ENCODE assay signal across 9 cellular contexts in genomic region chr9:129203556-129203909, GRCh38. TPM values are rescaled to one million over a fixed set of nuclear protein-coding genes. Genes with fewer than 3 reads are reported as not detected.
DNase-seq lines count a peak whose midpoint lies in the region; ATAC-seq, FAIRE-seq and TF ChIP-seq lines count a peak whose summit lies in the region.
"Had no signal": no experiment of that assay in that cellular context is flagged by ENCODE, and none has a peak within 500 bp of the region (broad histone marks: within the 10 kb centered on the region; RNA-seq: fewer than 3 reads in every experiment).

No MANE protein-coding gene starts in this region.

- no peak for FAIRE-seq in urothelium cell line (lab: Jason Lieb, UNC)

- H3K36me3 ChIP-seq in HCT116 (ENCODE audit: control insufficient read depth in 1 of 2, insufficient read depth in 2 of 2, low read length in 2 of 2) (no peaks in the 10 kb centered on the region), iPS-18a (ENCODE audit: control insufficient read depth, low read depth, low read length) (no peaks in the 10 kb centered on the region), spleen (no peaks in the 10 kb centered on the region), mucosa of descending colon (ENCODE audit: low read depth) (no peaks in the 10 kb centered on the region)
- H3K36me3 ChIP-seq: SJCRH30 had no signal

- H3K4me3 Mint-ChIP-seq in activated CD8-positive, alpha-beta T cell treated with anti-CD3 and anti-CD28 coated beads for 36 hours: peak overlapping the region; percentile 69

- H3K4me1 ChIP-seq in HCT116 (ENCODE audit: control insufficient read depth in 1 of 2, insufficient read depth in 2 of 2, low read length in 2 of 2): peaks cover 22 to 38% of the 10 kb centered on the region in 2 experiments
- H3K4me1 ChIP-seq in iPS-18a (ENCODE audit: control insufficient read depth, low read depth, low read length): peaks cover 9% of the 10 kb centered on the region
- H3K4me1 ChIP-seq in spleen: peaks cover 0 to 32% (median 12%) of the 10 kb centered on the region in 6 donors
- no peaks in the 10 kb centered on the region for H3K4me1 ChIP-seq in mucosa of descending colon (ENCODE audit: low read depth)
- H3K4me1 ChIP-seq: SJCRH30 had no signal

- no peak for TF ChIP-seq POLR2A in HCT116 (IDR thresholded peaks at IDR 0.05; ENCODE audit: borderline replicate concordance, extremely low read depth, insufficient read depth, insufficient read length)
- TF ChIP-seq POLR2A in spleen (IDR thresholded peaks at IDR 0.05): no peak

- BruUV-seq in HCT116 (replicated peaks; lab: Mats Ljungman, UMichigan): no TSS peak

- CTCF ChIA-PET in HCT116 (lab: Charles Lee): no interaction called here
- CTCF ChIA-PET in activated CD8-positive, alpha-beta T cell treated with anti-CD3 and anti-CD28 coated beads for 36 hours (lab: Charles Lee): no interaction called here

- H3K4me3 ChIP-seq in HCT116 (replicated peaks in 1 of 2; ENCODE audit: low read depth in 1 of 2, low read length in 2 of 2) (peak overlapping the region; percentile 51 to 64), iPS-18a (ENCODE audit: low read length) (peak overlapping the region; percentile 82), spleen (peak overlapping the region in 6 of 8 donors; percentile 42 to 81 (median 52)), mucosa of descending colon (no peak overlapping the region)

- peaks cover 28% of the 10 kb centered on the region for H3K4me1 Mint-ChIP-seq in activated CD8-positive, alpha-beta T cell treated with anti-CD3 and anti-CD28 coated beads for 36 hours (ENCODE audit: low read depth)

- no peak for TF ChIP-seq RAD21 in HCT116 (IDR thresholded peaks at IDR 0.05; ENCODE audit: low read depth)

- peaks cover 3% of the 10 kb centered on the region for H3K36me3 Mint-ChIP-seq in activated CD8-positive, alpha-beta T cell treated with anti-CD3 and anti-CD28 coated beads for 36 hours (ENCODE audit: low read depth)

- H3K27me3 ChIP-seq in HCT116 (ENCODE audit: insufficient read depth, low read length): no peaks in the 10 kb centered on the region
- H3K27me3 ChIP-seq in iPS-18a (ENCODE audit: control insufficient read depth, insufficient read depth, low read length): peaks cover 6% of the 10 kb centered on the region
- peaks cover 0 to 5% (median 0%) of the 10 kb centered on the region in 7 donors for H3K27me3 ChIP-seq in spleen (replicated peaks in 1 of 7)
- H3K27me3 ChIP-seq: SJCRH30 had no signal

- POLR2A ChIA-PET in HCT116 (lab: Charles Lee): no interaction called here
- POLR2A ChIA-PET in activated CD8-positive, alpha-beta T cell treated with anti-CD3 and anti-CD28 coated beads for 36 hours (lab: Charles Lee): no interaction called here

- ATAC-seq in HCT116: no peak
- ATAC-seq in activated CD8-positive, alpha-beta T cell treated with anti-CD3 and anti-CD28 coated beads for 36 hours: no peak
- ATAC-seq in mucosa of descending colon: no peak

- H3K9me3 ChIP-seq in HCT116 (ENCODE audit: control insufficient read depth in 1 of 2, insufficient read depth in 1 of 2, low read depth in 1 of 2, low read length in 2 of 2) (no peaks in the 10 kb centered on the region), iPS-18a (ENCODE audit: control insufficient read depth, low read depth, low read length) (no peaks in the 10 kb centered on the region), spleen (peaks cover 0 to 4% (median 0%) of the 10 kb centered on the region in 8 donors), mucosa of descending colon (no peaks in the 10 kb centered on the region)
- H3K9me3 ChIP-seq: SJCRH30 had no signal

- H3K27me3 Mint-ChIP-seq in activated CD8-positive, alpha-beta T cell treated with anti-CD3 and anti-CD28 coated beads for 36 hours: no peaks in the 10 kb centered on the region

- H3K79me2 ChIP-seq in HCT116 (ENCODE audit: insufficient read depth, low read length): no peaks in the 10 kb centered on the region

- H3K9ac ChIP-seq in HCT116 (ENCODE audit: low read length): peak overlapping the region; percentile 66
- H3K9ac ChIP-seq in iPS-18a (ENCODE audit: low read length): no peak overlapping the region

- H3K9me2 ChIP-seq in HCT116 (ENCODE audit: insufficient read depth): no peaks in the 10 kb centered on the region

- TF ChIP-seq CTCF in HCT116 (IDR thresholded peaks at IDR 0.05 in 2 of 3, conservative IDR thresholded peaks at IDR 0.05 in 1 of 3; ENCODE audit: borderline replicate concordance in 1 of 3, insufficient read depth in 1 of 3, low read depth in 2 of 3, low read length in 2 of 3) (no peak), spleen (IDR thresholded peaks at IDR 0.05 in 8 of 11, conservative IDR thresholded peaks at IDR 0.05 in 3 of 11) (no peak), mucosa of descending colon (IDR thresholded peaks at IDR 0.05) (no peak)
- no peak for TF ChIP-seq CTCF in activated CD8-positive, alpha-beta T cell treated with anti-CD3 and anti-CD28 coated beads for 36 hours (IDR thresholded peaks at IDR 0.05)

- DNase-seq in HCT116 (ENCODE audit: low read depth, low spot score) (no peak), spleen (no peak), mucosa of descending colon (no peak), nucleus accumbens (lab: John Stamatoyannopoulos, UW) (no peak), urothelium cell line (ENCODE audit: low spot score) (no peak)
- DNase-seq in activated CD8-positive, alpha-beta T cell treated with anti-CD3 and anti-CD28 coated beads for 36 hours: no peak
- no peak for DNase-seq in effector CD4-positive, alpha-beta T cell
- DNase-seq: SJCRH30 had no signal

- no peak overlapping the region for H2AFZ ChIP-seq in HCT116 (ENCODE audit: low read depth, low read length, poor library complexity, severe bottlenecking)

- H4K20me1 ChIP-seq in HCT116 (ENCODE audit: insufficient read depth): no peaks in the 10 kb centered on the region

- no peak overlapping the region for H3K27ac Mint-ChIP-seq in activated CD8-positive, alpha-beta T cell treated with anti-CD3 and anti-CD28 coated beads for 36 hours

- WGBS in spleen, 5 donors: 72 to 80% (median 76%) methylated on average over 10 to 11 of the region's 11 CpGs

- H3K27ac ChIP-seq in HCT116 (ENCODE audit: low read depth, low read length) (peak overlapping the region; percentile 43; the same call in 1 of the 2 replicates), iPS-18a (ENCODE audit: low read length) (no peak overlapping the region), spleen (peak overlapping the region in 5 of 8 donors; percentile 87 to 95 (median 90))
- H3K27ac ChIP-seq: SJCRH30 had no signal

- peak overlapping the region; percentile 87 for H3K4me2 ChIP-seq in HCT116 (ENCODE audit: low read length)

- RAD21 ChIA-PET in HCT116 (lab: Charles Lee; ENCODE audit: low non-redundant PET in 1 of 2, low total read pairs in 2 of 2, uncharacterized antibody in 2 of 2, unreplicated experiment in 2 of 2): no interaction called here

- no peaks in the 10 kb centered on the region for H3K9me3 Mint-ChIP-seq in activated CD8-positive, alpha-beta T cell treated with anti-CD3 and anti-CD28 coated beads for 36 hours

- intact Hi-C loops in HCT116 (cut with micrococcal nuclease): no loop called here
- intact Hi-C loops in activated CD8-positive, alpha-beta T cell treated with anti-CD3 and anti-CD28 coated beads for 36 hours (cut with micrococcal nuclease): no loop called here
- intact Hi-C loops in spleen (cut with DNase I; ENCODE audit: low total_unique reads): no loop called here
- intact Hi-C loops in mucosa of descending colon (cut with DNase I, micrococcal nuclease): no loop called here

TF ChIP-seq in HCT116, 20 proteins besides CTCF, POLR2A, EP300 and RAD21:
- TF ChIP-seq, protein P1, sequence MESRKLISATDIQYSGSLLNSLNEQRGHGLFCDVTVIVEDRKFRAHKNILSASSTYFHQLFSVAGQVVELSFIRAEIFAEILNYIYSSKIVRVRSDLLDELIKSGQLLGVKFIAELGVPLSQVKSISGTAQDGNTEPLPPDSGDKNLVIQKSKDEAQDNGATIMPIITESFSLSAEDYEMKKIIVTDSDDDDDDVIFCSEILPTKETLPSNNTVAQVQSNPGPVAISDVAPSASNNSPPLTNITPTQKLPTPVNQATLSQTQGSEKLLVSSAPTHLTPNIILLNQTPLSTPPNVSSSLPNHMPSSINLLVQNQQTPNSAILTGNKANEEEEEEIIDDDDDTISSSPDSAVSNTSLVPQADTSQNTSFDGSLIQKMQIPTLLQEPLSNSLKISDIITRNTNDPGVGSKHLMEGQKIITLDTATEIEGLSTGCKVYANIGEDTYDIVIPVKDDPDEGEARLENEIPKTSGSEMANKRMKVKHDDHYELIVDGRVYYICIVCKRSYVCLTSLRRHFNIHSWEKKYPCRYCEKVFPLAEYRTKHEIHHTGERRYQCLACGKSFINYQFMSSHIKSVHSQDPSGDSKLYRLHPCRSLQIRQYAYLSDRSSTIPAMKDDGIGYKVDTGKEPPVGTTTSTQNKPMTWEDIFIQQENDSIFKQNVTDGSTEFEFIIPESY (IDR thresholded peaks at IDR 0.05; ENCODE audit: extremely low read depth, insufficient replicate concordance, low read length): no peak
- TF ChIP-seq MAX (IDR thresholded peaks at IDR 0.05): no peak

RNA-seq across cellular contexts. Expression of gene IER5L, which starts 25.5 kb away (rescaled TPM):
- total RNA-seq in HCT116 (2021; ENCODE audit: unreplicated experiment) (195 TPM), spleen (10 to 100 TPM in 2 of 7 donors, 1 to 10 TPM in 5; 3.9 to 10.4 (median 8.7) TPM), mucosa of descending colon (1 to 10 TPM; 5.8 to 8.2 (median 8.0) TPM)
- 89.2 and 104 TPM in 2 replicates for polyA plus RNA-seq in HCT116 (2012)
- total RNA-seq in activated CD8-positive, alpha-beta T cell treated with anti-CD3 and anti-CD28 coated beads for 36 hours: 1 to 10 TPM; 3.7 to 4.1 TPM
- 10 to 100 TPM in 1 of 3 donors, 1 to 10 TPM in 2; 6.9 to 14.0 (median 7.7) TPM for polyA plus RNA-seq in spleen

Comparison
In these comparisons a context has a peak if more than half of its experiments do, and no peak if none do; other contexts are left out.
1. RNA of gene IER5L, which starts 25.5 kb away (total RNA-seq): 195 TPM in HCT116 (single experiment); 3.9 to 10.4 TPM in spleen, 5.8 to 8.2 TPM in mucosa of descending colon and 3.7 to 4.1 TPM in activated CD8-positive, alpha-beta T cell treated with anti-CD3 and anti-CD28 coated beads for 36 hours; every median in the first group is over 10 times any median in the second.